In genomic region chr16:35404273-35404672, GRCh38 we compare ENCODE assay signal across 8 cellular contexts.
"Had no signal": no experiment of that assay in that cellular context is flagged by ENCODE, and none has a peak within 500 bp of the region (broad histone marks: within the 10 kb centered on the region; RNA-seq: fewer than 3 reads in every experiment).

No MANE protein-coding gene starts in this region.

- DNase-seq: GDM1, GF-D8 had no signal

- FAIRE-seq: G401.6, GM12878, GM12891, GM12892, GM18507, GM19239 had no signal

- H3K4me3 ChIP-seq: GM12878 had no signal

- ATAC-seq: GM12878 had no signal
